2 cellular contexts compared by ENCODE assay signal in the genomic region with DNA sequence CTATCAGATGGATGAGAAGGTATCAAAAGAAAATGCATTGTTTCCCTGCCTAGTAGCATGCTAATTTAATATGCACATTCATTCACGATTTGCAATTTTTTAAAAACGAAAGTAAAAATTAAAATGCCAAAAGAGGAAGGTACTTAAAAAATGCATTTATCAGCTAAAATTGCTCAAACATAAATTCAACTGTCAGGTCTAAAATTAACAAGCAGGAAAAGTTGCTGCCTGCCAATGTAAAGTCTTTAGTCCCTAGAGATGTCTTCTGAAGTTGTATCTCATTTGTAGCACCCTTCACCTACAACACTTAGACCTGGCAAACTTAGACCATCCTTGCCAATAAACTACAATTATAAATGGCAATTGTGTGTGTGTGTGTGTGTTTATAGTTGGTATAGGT.
TF ChIP-seq lines count a peak whose summit lies in the region.

No MANE protein-coding gene starts in this region.

TF ChIP-seq in A549, 52 proteins besides CTCF, POLR2A, EP300 and RAD21:
- TF ChIP-seq POLR2AphosphoS2 (conservative IDR thresholded peaks at IDR 0.05; ENCODE audit: low read length): no peak
- peak; percentile 63 for TF ChIP-seq MAFK (IDR thresholded peaks at IDR 0.05; ENCODE audit: partially characterized antibody)
- TF ChIP-seq RFX5 (IDR thresholded peaks at IDR 0.05): no peak
- TF ChIP-seq MAZ (IDR thresholded peaks at IDR 0.05; ENCODE audit: borderline replicate concordance, low read depth, low read length): no peak

TF ChIP-seq in IMR-90, 13 proteins besides CTCF, POLR2A, EP300 and RAD21:
- TF ChIP-seq NFE2L2 (IDR thresholded peaks at IDR 0.05; ENCODE audit: low read depth, low read length): no peak
- TF ChIP-seq, protein P1, sequence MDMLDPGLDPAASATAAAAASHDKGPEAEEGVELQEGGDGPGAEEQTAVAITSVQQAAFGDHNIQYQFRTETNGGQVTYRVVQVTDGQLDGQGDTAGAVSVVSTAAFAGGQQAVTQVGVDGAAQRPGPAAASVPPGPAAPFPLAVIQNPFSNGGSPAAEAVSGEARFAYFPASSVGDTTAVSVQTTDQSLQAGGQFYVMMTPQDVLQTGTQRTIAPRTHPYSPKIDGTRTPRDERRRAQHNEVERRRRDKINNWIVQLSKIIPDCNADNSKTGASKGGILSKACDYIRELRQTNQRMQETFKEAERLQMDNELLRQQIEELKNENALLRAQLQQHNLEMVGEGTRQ (IDR thresholded peaks at IDR 0.05; ENCODE audit: low read depth, low read length): no peak
- TF ChIP-seq MAFK (IDR thresholded peaks at IDR 0.05; ENCODE audit: low read depth, low read length): 0 out of 2 replicates have a peak, but pooled peaks have one; percentile 14
